31 cellular contexts compared by ENCODE assay signal in the genomic region with DNA sequence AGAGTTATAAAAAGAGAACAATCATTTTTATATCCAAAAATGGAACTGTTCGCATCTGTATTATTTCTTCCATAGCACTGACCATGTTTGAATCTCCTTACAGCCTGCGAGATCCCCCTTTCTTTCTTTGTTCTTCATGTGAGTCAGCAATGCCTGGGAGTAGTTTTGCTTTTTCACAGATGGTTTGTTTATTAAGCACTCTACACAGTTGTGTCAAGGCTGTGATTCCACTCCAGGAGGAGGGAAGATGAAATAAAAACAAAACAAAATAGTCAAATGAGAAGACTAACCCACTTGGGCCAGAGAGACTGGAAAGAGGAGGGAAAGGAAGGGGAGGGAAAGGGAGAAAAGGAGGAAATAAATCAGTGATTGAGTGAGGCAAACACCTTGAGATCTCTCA. TPM values are rescaled to one million over a fixed set of nuclear protein-coding genes. Genes with fewer than 3 reads are reported as not detected.
DNase-seq lines count a peak whose midpoint lies in the region; ATAC-seq, FAIRE-seq and TF ChIP-seq lines count a peak whose summit lies in the region.
"Had no signal": no experiment of that assay in that cellular context is flagged by ENCODE, and none has a peak within 500 bp of the region (broad histone marks: within the 10 kb centered on the region; RNA-seq: fewer than 3 reads in every experiment).

No MANE protein-coding gene starts in this region.

- H3K4me3 ChIP-seq in SK-N-SH (ENCODE audit: low read depth in 2 of 2, low read length in 1 of 2): no peak overlapping the region
- no peak overlapping the region for H3K4me3 ChIP-seq in smooth muscle cell
- H3K4me3 ChIP-seq in coronary artery: no peak overlapping the region
- H3K4me3 ChIP-seq: MG63, upper lobe of right lung had no signal

- no peak for ATAC-seq in SK-N-SH treated with all-trans-retinoic acid at 6 μM for 48 hours
- ATAC-seq: CD8-positive, alpha-beta T cell; HCT116; upper lobe of right lung had no signal

- no peaks in the 10 kb centered on the region for H3K4me1 ChIP-seq in SK-N-SH (ENCODE audit: control insufficient read depth in 1 of 2, insufficient read depth in 2 of 2, low read depth in 1 of 2, low read length in 1 of 2)
- H3K4me1 ChIP-seq in smooth muscle cell (ENCODE audit: low read depth): no peaks in the 10 kb centered on the region
- H3K4me1 ChIP-seq: upper lobe of right lung had no signal

- POLR2A ChIA-PET in SK-N-SH (lab: Yijun Ruan, JAX): no interaction called here

- no peak for DNase-seq in SK-N-SH
- DNase-seq in RCC 7860 (ENCODE audit: low spot score): no peak
- DNase-seq in glomerular visceral epithelial cell (ENCODE audit: extremely low spot score): peak; percentile 21
- no peak for DNase-seq in smooth muscle cell (lab: John Stamatoyannopoulos, UW; ENCODE audit: unreplicated experiment)
- DNase-seq in SIG-M5 (lab: John Stamatoyannopoulos, UW): no peak
- no peak for DNase-seq in hepatic stellate cell (ENCODE audit: low spot score)
- DNase-seq in coronary artery (ENCODE audit: low spot score): no peak
- DNase-seq: 8988T; activated B cell treated with CpG ODN at 0.5 μM for 24 hours; activated CD4-positive, alpha-beta memory T cell treated with anti-CD3 and anti-CD28 coated beads for 36 hours; activated CD8-positive, alpha-beta memory T cell treated with anti-CD3 and anti-CD28 coated beads, Interleukin-2, amount 50 U/mL, for 48 hours; activated naive CD8-positive, alpha-beta T cell treated with anti-CD3 and anti-CD28 coated beads for 36 hours; CD8-positive, alpha-beta T cell; DMS153; kidney; MG63; NCI-H1417; stimulated activated CD4-positive, alpha-beta T cell treated with anti-CD3 and anti-CD28 coated beads, Interleukin-1b, Interleukin-23, amount 100 ng/mL, for 48 hours; T1000; upper lobe of right lung had no signal

- no peaks in the 10 kb centered on the region for H3K9me2 ChIP-seq in SK-N-SH

- CTCF ChIA-PET in SK-N-SH (lab: Yijun Ruan, JAX): interaction anchor here (0.7 to 1.2 kb wide), 2 partner anchors 9 to 15 kb away, joined by 3 read pairs; no protein-coding TSS in a partner anchor

- TF ChIP-seq CTCF in SK-N-SH (IDR thresholded peaks at IDR 0.05) (no peak), smooth muscle cell (IDR thresholded peaks at IDR 0.05; ENCODE audit: borderline replicate concordance, insufficient read depth, poor library complexity, severe bottlenecking) (no peak), coronary artery (IDR thresholded peaks at IDR 0.05) (no peak)

- H3K27me3 ChIP-seq in SK-N-SH (ENCODE audit: insufficient read depth) (no peaks in the 10 kb centered on the region), smooth muscle cell (ENCODE audit: low read depth) (peaks cover 24% of the 10 kb centered on the region)
- H3K27me3 ChIP-seq: MG63, upper lobe of right lung had no signal

- H4K20me1 ChIP-seq in SK-N-SH (ENCODE audit: insufficient read depth) (no peaks in the 10 kb centered on the region), smooth muscle cell (ENCODE audit: low read depth) (no peaks in the 10 kb centered on the region)

- H3F3A ChIP-seq in SK-N-SH (replicated peaks; ENCODE audit: insufficient read depth) (no peaks in the 10 kb centered on the region), smooth muscle cell (ENCODE audit: low read depth) (no peaks in the 10 kb centered on the region)

- FAIRE-seq in RCC 7860 (lab: Jason Lieb, UNC): peak; percentile 21
- FAIRE-seq: GM12891, kidney had no signal

- H3K27ac ChIP-seq in SK-N-SH (ENCODE audit: low read depth in 2 of 2, low read length in 1 of 2) (no peak overlapping the region), smooth muscle cell (ENCODE audit: low read depth) (no peak overlapping the region), coronary artery (no peak overlapping the region)
- H3K27ac ChIP-seq: epithelial cell of prostate, upper lobe of right lung had no signal

- H3K79me2 ChIP-seq in SK-N-SH (ENCODE audit: insufficient read depth) (no peaks in the 10 kb centered on the region), smooth muscle cell (ENCODE audit: low read depth) (no peaks in the 10 kb centered on the region)

- no peaks in the 10 kb centered on the region for H3K36me3 ChIP-seq in SK-N-SH (replicated peaks in 1 of 2; ENCODE audit: control insufficient read depth in 1 of 2, insufficient read depth in 2 of 2, low read length in 1 of 2)
- no peaks in the 10 kb centered on the region for H3K36me3 ChIP-seq in smooth muscle cell (ENCODE audit: low read depth)
- H3K36me3 ChIP-seq: MG63, upper lobe of right lung had no signal

- H2AFZ ChIP-seq in SK-N-SH (ENCODE audit: low read depth) (peak overlapping the region; percentile 22; the same call in 1 of the 2 replicates), smooth muscle cell (ENCODE audit: low read depth) (peak overlapping the region; percentile 70)

- H3K4me2 ChIP-seq in SK-N-SH (no peak overlapping the region), smooth muscle cell (no peak overlapping the region)

- 86% methylated on average over 2 of the region's 2 CpGs for WGBS in SK-N-SH (ENCODE audit: low lambda C conversion rate)
- WGBS in smooth muscle cell (ENCODE audit: low lambda C conversion rate): 77% methylated on average over 2 of the region's 2 CpGs

- no peak for TF ChIP-seq RAD21 in SK-N-SH (IDR thresholded peaks at IDR 0.05; ENCODE audit: low read length)

- TF ChIP-seq EP300 in SK-N-SH (IDR thresholded peaks at IDR 0.05; ENCODE audit: borderline replicate concordance in 1 of 2, low read depth in 1 of 2, low read length in 1 of 2): no peak

- H3K9ac ChIP-seq in SK-N-SH: no peak overlapping the region
- no peak overlapping the region for H3K9ac ChIP-seq in smooth muscle cell (ENCODE audit: low read depth)

- no peaks in the 10 kb centered on the region for H3K9me3 ChIP-seq in SK-N-SH
- H3K9me3 ChIP-seq in smooth muscle cell (replicated peaks; ENCODE audit: low read depth): no peaks in the 10 kb centered on the region
- H3K9me3 ChIP-seq: MG63, upper lobe of right lung had no signal

TF ChIP-seq in SK-N-SH, 30 proteins besides CTCF, POLR2A, EP300 and RAD21:
- TF ChIP-seq, protein P1, sequence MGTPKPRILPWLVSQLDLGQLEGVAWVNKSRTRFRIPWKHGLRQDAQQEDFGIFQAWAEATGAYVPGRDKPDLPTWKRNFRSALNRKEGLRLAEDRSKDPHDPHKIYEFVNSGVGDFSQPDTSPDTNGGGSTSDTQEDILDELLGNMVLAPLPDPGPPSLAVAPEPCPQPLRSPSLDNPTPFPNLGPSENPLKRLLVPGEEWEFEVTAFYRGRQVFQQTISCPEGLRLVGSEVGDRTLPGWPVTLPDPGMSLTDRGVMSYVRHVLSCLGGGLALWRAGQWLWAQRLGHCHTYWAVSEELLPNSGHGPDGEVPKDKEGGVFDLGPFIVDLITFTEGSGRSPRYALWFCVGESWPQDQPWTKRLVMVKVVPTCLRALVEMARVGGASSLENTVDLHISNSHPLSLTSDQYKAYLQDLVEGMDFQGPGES (IDR thresholded peaks at IDR 0.05; ENCODE audit: low read depth, low read length): no peak
- TF ChIP-seq NRF1 (IDR thresholded peaks at IDR 0.05; ENCODE audit: low read depth, low read length): no peak
- TF ChIP-seq NFIC (IDR thresholded peaks at IDR 0.05; ENCODE audit: borderline replicate concordance): no peak
- TF ChIP-seq YY1 (IDR thresholded peaks at IDR 0.05; ENCODE audit: low read depth): no peak
- TF ChIP-seq, protein P2, sequence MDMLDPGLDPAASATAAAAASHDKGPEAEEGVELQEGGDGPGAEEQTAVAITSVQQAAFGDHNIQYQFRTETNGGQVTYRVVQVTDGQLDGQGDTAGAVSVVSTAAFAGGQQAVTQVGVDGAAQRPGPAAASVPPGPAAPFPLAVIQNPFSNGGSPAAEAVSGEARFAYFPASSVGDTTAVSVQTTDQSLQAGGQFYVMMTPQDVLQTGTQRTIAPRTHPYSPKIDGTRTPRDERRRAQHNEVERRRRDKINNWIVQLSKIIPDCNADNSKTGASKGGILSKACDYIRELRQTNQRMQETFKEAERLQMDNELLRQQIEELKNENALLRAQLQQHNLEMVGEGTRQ (IDR thresholded peaks at IDR 0.05; ENCODE audit: borderline replicate concordance, low read depth, low read length): no peak
- TF ChIP-seq MEF2A (IDR thresholded peaks at IDR 0.05; ENCODE audit: borderline replicate concordance, low read depth): no peak

TF ChIP-seq in SK-N-SH treated with all-trans-retinoic acid at 6 μM for 48 hours, 23 proteins besides CTCF, POLR2A, EP300 and RAD21 (continues in another document):
- TF ChIP-seq, protein P3, sequence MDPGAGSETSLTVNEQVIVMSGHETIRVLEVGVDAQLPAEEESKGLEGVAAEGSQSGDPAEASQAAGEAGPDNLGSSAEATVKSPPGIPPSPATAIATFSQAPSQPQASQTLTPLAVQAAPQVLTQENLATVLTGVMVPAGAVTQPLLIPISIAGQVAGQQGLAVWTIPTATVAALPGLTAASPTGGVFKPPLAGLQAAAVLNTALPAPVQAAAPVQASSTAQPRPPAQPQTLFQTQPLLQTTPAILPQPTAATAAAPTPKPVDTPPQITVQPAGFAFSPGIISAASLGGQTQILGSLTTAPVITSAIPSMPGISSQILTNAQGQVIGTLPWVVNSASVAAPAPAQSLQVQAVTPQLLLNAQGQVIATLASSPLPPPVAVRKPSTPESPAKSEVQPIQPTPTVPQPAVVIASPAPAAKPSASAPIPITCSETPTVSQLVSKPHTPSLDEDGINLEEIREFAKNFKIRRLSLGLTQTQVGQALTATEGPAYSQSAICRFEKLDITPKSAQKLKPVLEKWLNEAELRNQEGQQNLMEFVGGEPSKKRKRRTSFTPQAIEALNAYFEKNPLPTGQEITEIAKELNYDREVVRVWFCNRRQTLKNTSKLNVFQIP (CRISPR knock-in tag; IDR thresholded peaks at IDR 0.05; ENCODE audit: borderline replicate concordance, low read depth): no peak
- TF ChIP-seq, protein P4, sequence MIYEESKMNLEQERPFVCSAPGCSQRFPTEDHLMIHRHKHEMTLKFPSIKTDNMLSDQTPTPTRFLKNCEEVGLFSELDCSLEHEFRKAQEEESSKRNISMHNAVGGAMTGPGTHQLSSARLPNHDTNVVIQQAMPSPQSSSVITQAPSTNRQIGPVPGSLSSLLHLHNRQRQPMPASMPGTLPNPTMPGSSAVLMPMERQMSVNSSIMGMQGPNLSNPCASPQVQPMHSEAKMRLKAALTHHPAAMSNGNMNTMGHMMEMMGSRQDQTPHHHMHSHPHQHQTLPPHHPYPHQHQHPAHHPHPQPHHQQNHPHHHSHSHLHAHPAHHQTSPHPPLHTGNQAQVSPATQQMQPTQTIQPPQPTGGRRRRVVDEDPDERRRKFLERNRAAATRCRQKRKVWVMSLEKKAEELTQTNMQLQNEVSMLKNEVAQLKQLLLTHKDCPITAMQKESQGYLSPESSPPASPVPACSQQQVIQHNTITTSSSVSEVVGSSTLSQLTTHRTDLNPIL (CRISPR knock-in tag; IDR thresholded peaks at IDR 0.05; ENCODE audit: low read depth): no peak
- TF ChIP-seq ISL1 (CRISPR knock-in tag; IDR thresholded peaks at IDR 0.05): no peak

RNA-seq across cellular contexts. Expression of a gene that starts 7.8 kb away (rescaled TPM):
- 0.06 and 0.07 TPM in 2 replicates for polyA plus RNA-seq in SK-N-SH (2012; rRNA removed)
- polyA plus RNA-seq in SK-N-SH (2012; cell fraction: cytosol; rRNA removed): 0.03 TPM in 2 replicates
- polyA plus RNA-seq in SK-N-SH (2012; cell fraction: nucleus; rRNA removed): not detected in 2 replicates
- total RNA-seq in smooth muscle cell: not detected in 2 replicates
- polyA plus RNA-seq in smooth muscle cell: not detected in 2 replicates
- total RNA-seq: activated B cell treated with CpG ODN at 0.5 μM for 24 hours; activated CD4-positive, alpha-beta memory T cell treated with anti-CD3 and anti-CD28 coated beads for 36 hours; activated naive CD8-positive, alpha-beta T cell treated with anti-CD3 and anti-CD28 coated beads for 36 hours; activated T-helper 2 cell treated with anti-CD3 and anti-CD28 coated beads, Interferon-gamma antibody, Interleukin-2, Interleukin-4, amounts not matched to agents 10 μg/mL and 5 μg/mL and 100 μg/mL, durations not matched to agents 14 hours and 24 hours and 36 hours; CD8-positive, alpha-beta T cell; frontal cortex; kidney; lung microvascular endothelial cell; NCI-H460; OCI-LY7; skeletal muscle tissue; upper lobe of right lung had no signal

RNA-seq across cellular contexts. Expression of a gene that starts 34.0 kb away (rescaled TPM):
- polyA plus RNA-seq in SK-N-SH (2012; rRNA removed) (not detected in 2 replicates), smooth muscle cell (0.52 TPM in 1 of 2 replicates, not detected in the other)
- not detected in 2 replicates for polyA plus RNA-seq in SK-N-SH (2012; cell fraction: cytosol; rRNA removed)
- not detected in 2 replicates for polyA plus RNA-seq in SK-N-SH (2012; cell fraction: nucleus; rRNA removed)
- total RNA-seq in smooth muscle cell: 0.18 and 0.36 TPM in 2 replicates
- total RNA-seq: activated B cell treated with CpG ODN at 0.5 μM for 24 hours; activated CD4-positive, alpha-beta memory T cell treated with anti-CD3 and anti-CD28 coated beads for 36 hours; activated naive CD8-positive, alpha-beta T cell treated with anti-CD3 and anti-CD28 coated beads for 36 hours; activated T-helper 2 cell treated with anti-CD3 and anti-CD28 coated beads, Interferon-gamma antibody, Interleukin-2, Interleukin-4, amounts not matched to agents 10 μg/mL and 5 μg/mL and 100 μg/mL, durations not matched to agents 14 hours and 24 hours and 36 hours; CD8-positive, alpha-beta T cell; frontal cortex; kidney; lung microvascular endothelial cell; NCI-H460; OCI-LY7; skeletal muscle tissue; subcutaneous adipose tissue; upper lobe of right lung had no signal
